In the genomic region with DNA sequence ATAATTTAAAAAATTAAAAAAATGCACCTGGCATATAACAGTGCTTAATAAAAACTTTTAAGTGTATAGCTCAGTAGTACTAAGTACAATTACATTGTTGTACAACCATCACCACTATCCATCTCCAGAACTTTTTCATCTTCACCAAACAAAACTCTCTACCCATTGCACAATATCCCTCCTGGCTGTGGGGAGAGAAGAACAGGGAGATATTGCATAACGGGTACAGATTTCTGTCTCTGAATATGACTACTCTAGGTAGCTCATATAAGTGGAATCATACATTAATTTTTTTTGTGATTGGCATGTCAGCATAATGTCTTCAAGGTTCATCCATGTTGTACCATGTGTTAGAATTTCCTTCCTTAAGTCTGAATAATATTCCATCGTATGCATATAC, we compare ENCODE assay signal across 30 cellular contexts.
"Had no signal": no experiment of that assay in that cellular context is flagged by ENCODE, and none has a peak within 500 bp of the region (broad histone marks: within the 10 kb centered on the region; RNA-seq: fewer than 3 reads in every experiment).

No MANE protein-coding gene starts in this region.

- H3K9me3 Mint-ChIP-seq: activated naive CD4-positive, alpha-beta T cell treated with anti-CD3 and anti-CD28 coated beads for 36 hours; activated naive CD8-positive, alpha-beta T cell treated with anti-CD3 and anti-CD28 coated beads for 36 hours; activated T-cell treated with anti-CD3 and anti-CD28 coated beads, Interleukin-2, amount 50 U/mL, for 72 hours had no signal

- H3K27me3 ChIP-seq: adrenal gland, body of pancreas, gastroesophageal sphincter, pancreas, sigmoid colon, transverse colon had no signal

- H3K27me3 Mint-ChIP-seq: activated CD8-positive, alpha-beta memory T cell treated with anti-CD3 and anti-CD28 coated beads, Interleukin-2, amount 10 ng/mL, durations not matched to agents 7 days and 5 days; activated naive CD8-positive, alpha-beta T cell treated with anti-CD3 and anti-CD28 coated beads for 36 hours had no signal

- H3K4me1 Mint-ChIP-seq: activated CD4-positive, alpha-beta T cell treated with anti-CD3 and anti-CD28 coated beads for 36 hours; activated CD8-positive, alpha-beta memory T cell treated with anti-CD3 and anti-CD28 coated beads, Interleukin-2, amount 10 ng/mL, durations not matched to agents 7 days and 5 days; activated naive CD8-positive, alpha-beta T cell treated with anti-CD3 and anti-CD28 coated beads for 36 hours; naive thymus-derived CD4-positive, alpha-beta T cell had no signal

- ATAC-seq: activated CD4-positive, alpha-beta T cell treated with anti-CD3 and anti-CD28 coated beads for 36 hours; activated CD8-positive, alpha-beta memory T cell treated with anti-CD3 and anti-CD28 coated beads, Interleukin-2, amount 10 ng/mL, durations not matched to agents 7 days and 5 days; activated CD8-positive, alpha-beta T cell treated with anti-CD3 and anti-CD28 coated beads, Interleukin-2, amount 10 ng/mL, durations not matched to agents 7 days and 5 days; activated T-cell treated with anti-CD3 and anti-CD28 coated beads, Interleukin-2, amount 50 U/mL, for 72 hours; body of pancreas; gastroesophageal sphincter; left colon; naive thymus-derived CD4-positive, alpha-beta T cell; pancreas had no signal

- DNase-seq: activated CD4-positive, alpha-beta T cell treated with anti-CD3 and anti-CD28 coated beads for 36 hours; activated CD4-positive, CD25-positive, alpha-beta regulatory T cell; activated CD8-positive, alpha-beta memory T cell treated with anti-CD3 and anti-CD28 coated beads, Interleukin-2, amount 10 ng/mL, durations not matched to agents 7 days and 5 days; activated CD8-positive, alpha-beta T cell treated with anti-CD3 and anti-CD28 coated beads, Interleukin-2, amount 10 ng/mL, durations not matched to agents 7 days and 5 days; activated naive CD4-positive, alpha-beta T cell treated with anti-CD3 and anti-CD28 coated beads for 36 hours; activated naive CD8-positive, alpha-beta T cell treated with anti-CD3 and anti-CD28 coated beads for 36 hours; activated T-cell treated with anti-CD3 and anti-CD28 coated beads, Interleukin-2, amount 50 U/mL, for 72 hours; adrenal gland; aorta; body of pancreas; dermis blood vessel endothelial cell; effector CD4-positive, alpha-beta T cell; hippocampal formation; left colon; midbrain; naive thymus-derived CD4-positive, alpha-beta T cell; pancreas; retina; sigmoid colon; small intestine; stimulated activated CD4-positive, alpha-beta T cell treated with anti-CD3 and anti-CD28 coated beads, Interleukin-1b, Interleukin-23, amount 100 ng/mL, for 48 hours; stimulated activated CD4-positive, alpha-beta T cell treated with anti-CD3 and anti-CD28 coated beads, Interleukin-4, amount 100 ng/mL, for 4 hours; stimulated activated CD8-positive, alpha-beta memory T cell treated with anti-CD3 and anti-CD28 coated beads, Interleukin-4, amount 100 ng/mL, for 48 hours; stimulated activated naive CD4-positive, alpha-beta T cell; transverse colon had no signal

- H3K4me3 Mint-ChIP-seq: activated CD4-positive, alpha-beta T cell treated with anti-CD3 and anti-CD28 coated beads for 36 hours; activated CD8-positive, alpha-beta memory T cell treated with anti-CD3 and anti-CD28 coated beads, Interleukin-2, amount 10 ng/mL, durations not matched to agents 7 days and 5 days; activated CD8-positive, alpha-beta T cell treated with anti-CD3 and anti-CD28 coated beads, Interleukin-2, amount 10 ng/mL, durations not matched to agents 7 days and 5 days; activated naive CD4-positive, alpha-beta T cell treated with anti-CD3 and anti-CD28 coated beads for 36 hours; activated naive CD8-positive, alpha-beta T cell treated with anti-CD3 and anti-CD28 coated beads for 36 hours; activated T-cell treated with anti-CD3 and anti-CD28 coated beads, Interleukin-2, amount 50 U/mL, for 72 hours; naive thymus-derived CD4-positive, alpha-beta T cell had no signal

- FAIRE-seq: colon, endometrium, keratinocyte had no signal

- H3K27ac Mint-ChIP-seq: activated CD4-positive, alpha-beta T cell treated with anti-CD3 and anti-CD28 coated beads for 36 hours; activated CD8-positive, alpha-beta memory T cell treated with anti-CD3 and anti-CD28 coated beads, Interleukin-2, amount 10 ng/mL, durations not matched to agents 7 days and 5 days; activated CD8-positive, alpha-beta T cell treated with anti-CD3 and anti-CD28 coated beads, Interleukin-2, amount 10 ng/mL, durations not matched to agents 7 days and 5 days; activated naive CD4-positive, alpha-beta T cell treated with anti-CD3 and anti-CD28 coated beads for 36 hours; activated naive CD8-positive, alpha-beta T cell treated with anti-CD3 and anti-CD28 coated beads for 36 hours; activated T-cell treated with anti-CD3 and anti-CD28 coated beads, Interleukin-2, amount 50 U/mL, for 72 hours; naive thymus-derived CD4-positive, alpha-beta T cell had no signal

- H3K27ac ChIP-seq: adrenal gland, body of pancreas, gastroesophageal sphincter, pancreas, prostate gland, sigmoid colon, transverse colon had no signal

- H3K36me3 Mint-ChIP-seq: activated CD8-positive, alpha-beta memory T cell treated with anti-CD3 and anti-CD28 coated beads, Interleukin-2, amount 10 ng/mL, durations not matched to agents 7 days and 5 days; activated naive CD8-positive, alpha-beta T cell treated with anti-CD3 and anti-CD28 coated beads for 36 hours; naive thymus-derived CD4-positive, alpha-beta T cell had no signal

- H3K4me3 ChIP-seq: adrenal gland, body of pancreas, gastroesophageal sphincter, pancreas, prostate gland, sigmoid colon, transverse colon had no signal

- H3K36me3 ChIP-seq: adrenal gland, gastroesophageal sphincter, pancreas, prostate gland, sigmoid colon, transverse colon had no signal

- H3K9me3 ChIP-seq: adrenal gland, body of pancreas, gastroesophageal sphincter, pancreas, prostate gland, sigmoid colon, transverse colon had no signal

- H3K4me1 ChIP-seq: adrenal gland, body of pancreas, gastroesophageal sphincter, pancreas, prostate gland, sigmoid colon, transverse colon had no signal
